In genomic region chr13:26253787-26254582, GRCh38 we compare ENCODE assay signal across 8 cellular contexts. TPM values are rescaled to one million over a fixed set of nuclear protein-coding genes. Genes with fewer than 3 reads are reported as not detected.
DNase-seq lines count a peak whose midpoint lies in the region; ATAC-seq and TF ChIP-seq lines count a peak whose summit lies in the region.

CDK8 (plus strand) TSS chr13:26254129; CDS start chr13:26254642, 513 bp downstream.

- TF ChIP-seq CTCF in BE2C (IDR thresholded peaks at IDR 0.05; ENCODE audit: low read depth, low read length) (no peak), choroid plexus epithelial cell (conservative IDR thresholded peaks at IDR 0.05; ENCODE audit: low read depth, low read length) (no peak)

- POLR2A ChIA-PET in activated CD4-positive, alpha-beta T cell treated with anti-CD3 and anti-CD28 coated beads for 36 hours (lab: Charles Lee), result no interaction called here

- no peaks in the 10 kb centered on the region for H3K9me3 ChIP-seq in BE2C

- peak; percentile 90 for DNase-seq in BE2C
- peak; percentile 43 for DNase-seq in GM19240 (ENCODE audit: insufficient read length, low spot score)
- peak; percentile 96 to 100 for DNase-seq in NCI-H524 (lab: John Stamatoyannopoulos, UW)
- peak; percentile 93 for DNase-seq in activated CD4-positive, alpha-beta T cell treated with anti-CD3 and anti-CD28 coated beads for 36 hours
- peak; percentile 91 for DNase-seq in choroid plexus epithelial cell (ENCODE audit: low read depth)
- DNase-seq in kidney glomerular epithelial cell (lab: John Stamatoyannopoulos, UW), result peak; percentile 84
- DNase-seq in stimulated activated CD4-positive, alpha-beta T cell treated with anti-CD3 and anti-CD28 coated beads, Interleukin-15, amount 100 ng/mL, for 48 hours (ENCODE audit: low read depth in 2 of 2), result peak; percentile 80 to 81

- H3K27me3 Mint-ChIP-seq in activated CD4-positive, alpha-beta T cell treated with anti-CD3 and anti-CD28 coated beads for 36 hours, result no peaks in the 10 kb centered on the region

- ATAC-seq in HG03457 (IDR thresholded peaks at IDR 0.05; ENCODE audit: unreplicated experiment), result peak; percentile 75
- ATAC-seq in activated CD4-positive, alpha-beta T cell treated with anti-CD3 and anti-CD28 coated beads for 36 hours, result peak; percentile 93

- no peaks in the 10 kb centered on the region for H3K27me3 ChIP-seq in BE2C

- H3K4me1 ChIP-seq in BE2C, result peaks cover 6% of the 10 kb centered on the region; the same call in 1 of the 2 replicates

- H3K36me3 ChIP-seq in BE2C, result no peaks in the 10 kb centered on the region

- intact Hi-C loops in activated CD4-positive, alpha-beta T cell treated with anti-CD3 and anti-CD28 coated beads for 36 hours (cut with DNase I, micrococcal nuclease), result loop anchor here (1.0 to 10.0 kb wide), 5 partner anchors 32 to 1329 kb away; partner anchors contain the start of genes NUP58 (in 1 of the 2) and RNF6 (in 1 of the 2)

- H3K9me3 Mint-ChIP-seq in activated CD4-positive, alpha-beta T cell treated with anti-CD3 and anti-CD28 coated beads for 36 hours (ENCODE audit: low read depth), result no peaks in the 10 kb centered on the region

- H3K4me3 ChIP-seq in BE2C (ENCODE audit: low read depth, low read length) (peak within 1 kb of the TSS; percentile 87), choroid plexus epithelial cell (ENCODE audit: low read depth, low read length) (peak within 1 kb of the TSS; percentile 89)

- CTCF ChIA-PET in activated CD4-positive, alpha-beta T cell treated with anti-CD3 and anti-CD28 coated beads for 36 hours (lab: Charles Lee), result interaction anchor here (0.6 to 1.1 kb wide), 2 partner anchors 69 to 354 kb away, joined by 3 to 4 read pairs; no protein-coding TSS in a partner anchor

- peak within 1 kb of the TSS; percentile 82 for H3K4me3 Mint-ChIP-seq in activated CD4-positive, alpha-beta T cell treated with anti-CD3 and anti-CD28 coated beads for 36 hours

- peak within 1 kb of the TSS; percentile 84 for H3K27ac Mint-ChIP-seq in activated CD4-positive, alpha-beta T cell treated with anti-CD3 and anti-CD28 coated beads for 36 hours

- H3K36me3 Mint-ChIP-seq in activated CD4-positive, alpha-beta T cell treated with anti-CD3 and anti-CD28 coated beads for 36 hours (ENCODE audit: low read depth), result no peaks in the 10 kb centered on the region

- peaks cover 38% of the 10 kb centered on the region for H3K4me1 Mint-ChIP-seq in activated CD4-positive, alpha-beta T cell treated with anti-CD3 and anti-CD28 coated beads for 36 hours

RNA-seq across cellular contexts. Expression of gene CDK8, which starts in this region (rescaled TPM):
- 11.3 TPM for polyA plus RNA-seq in BE2C (2012; ENCODE audit: insufficient read depth, insufficient read length, low read depth)
- 10 to 100 TPM; 17.4 to 24.3 TPM for total RNA-seq in activated CD4-positive, alpha-beta T cell treated with anti-CD3 and anti-CD28 coated beads for 36 hours

Comparison
In these comparisons a context has a peak if more than half of its experiments do, and no peak if none do; other contexts are left out.
1. Peak in every context shown above with its lines: DNase-seq, ATAC-seq and H3K4me3 ChIP-seq.
2. DNase-seq: peak in every context shown above with its lines; median percentile 98 in NCI-H524; 93 in activated CD4-positive, alpha-beta T cell treated with anti-CD3 and anti-CD28 coated beads for 36 hours; 91 in choroid plexus epithelial cell; 90 in BE2C; 84 in kidney glomerular epithelial cell; 80 in stimulated activated CD4-positive, alpha-beta T cell treated with anti-CD3 and anti-CD28 coated beads, Interleukin-15, amount 100 ng/mL, for 48 hours; 43 in GM19240.